In the genomic region with DNA sequence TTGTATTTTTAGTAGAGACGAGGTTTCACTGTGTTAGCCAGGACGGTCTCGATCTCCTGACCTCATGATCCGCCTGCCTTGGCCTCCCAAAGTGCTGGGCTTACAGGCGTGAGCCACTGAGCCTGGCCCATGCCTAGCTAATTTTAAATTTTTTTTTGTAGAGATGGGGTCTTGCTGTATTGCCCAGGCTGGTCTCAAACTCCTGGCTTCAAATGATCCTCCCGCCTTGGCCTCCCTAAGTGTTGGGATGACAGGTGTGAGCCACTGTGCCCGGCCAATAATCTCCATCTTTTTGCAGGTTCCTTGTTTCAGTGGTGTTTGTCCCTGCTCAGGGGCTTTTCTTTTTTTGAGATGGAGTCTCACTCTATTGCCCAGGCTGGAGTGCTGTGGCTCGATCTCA, we compare ENCODE assay signal across 1 cellular context. TPM values are rescaled to one million over a fixed set of nuclear protein-coding genes. Genes with fewer than 3 reads are reported as not detected.
"Had no signal": no experiment of that assay in that cellular context is flagged by ENCODE, and none has a peak within 500 bp of the region (broad histone marks: within the 10 kb centered on the region; RNA-seq: fewer than 3 reads in every experiment).

No MANE protein-coding gene starts in this region.

RNA-seq across cellular contexts. Expression of a gene that starts 17.6 kb away (rescaled TPM):
- total RNA-seq: vagina had no signal
